In genomic region chrX:48680467-48680866, GRCh38 we compare ENCODE assay signal across 9 cellular contexts. TPM values are rescaled to one million over a fixed set of nuclear protein-coding genes. Genes with fewer than 3 reads are reported as not detected.
A peak's percentile ranks its signal among the peaks of the same experiment; 100 is the strongest.
DNase-seq lines count a peak whose midpoint lies in the region; ATAC-seq and TF ChIP-seq lines count a peak whose summit lies in the region.
"Not testable (repeated sequence)": the region's sequence is repeated elsewhere in the genome, so short reads cannot be mapped to it uniquely, and the experiment has no call there.
"Had no signal": no experiment of that assay in that cellular context is flagged by ENCODE, and none has a peak within 500 bp of the region (broad histone marks: within the 10 kb centered on the region; RNA-seq: fewer than 3 reads in every experiment).

No MANE protein-coding gene starts in this region.

- not testable (repeated sequence) for H3K36me3 ChIP-seq in HEK293 (ENCODE audit: control insufficient read depth in 2 of 2, insufficient read depth in 1 of 2, low read length in 2 of 2)

- in situ Hi-C loops in SK-MEL-5 (cut with HindIII; ENCODE audit: low pct_unique_long_range_greater_than_20kb, low sequenced_read_pairs) = not testable (repeated sequence)

- not testable (repeated sequence) for H3K27ac ChIP-seq in HEK293 (ENCODE audit: extremely low read depth, low read depth, low read length)

- H3K27me3 Mint-ChIP-seq in activated T-cell treated with anti-CD3 and anti-CD28 coated beads, Interleukin-2, amount 50 U/mL, for 72 hours (ENCODE audit: low read depth) = peaks cover 17% of the 10 kb centered on the region
- H3K27me3 Mint-ChIP-seq in brain = not testable (repeated sequence)

- not testable (repeated sequence) for TF ChIP-seq CTCF in HEK293 (tag by site-specific recombination; IDR thresholded peaks at IDR 0.05); NB4 (IDR thresholded peaks at IDR 0.05; ENCODE audit: low read depth, low read length); brain (conservative IDR thresholded peaks at IDR 0.05)

- not testable (repeated sequence) for H3K4me1 ChIP-seq in HEK293 (ENCODE audit: control insufficient read depth, insufficient read depth, low read length)

- peak overlapping the region in 1 of 2 donors; percentile 44 for H3K4me3 Mint-ChIP-seq in activated T-cell treated with anti-CD3 and anti-CD28 coated beads, Interleukin-2, amount 50 U/mL, for 72 hours
- not testable (repeated sequence) for H3K4me3 Mint-ChIP-seq in brain

- CTCF ChIA-PET in HEK293 (lab: Yijun Ruan, JAX) = interaction anchor here (0.6 kb wide), 2 partner anchors 238 to 244 kb away, joined by 3 to 5 read pairs; no protein-coding TSS in a partner anchor

- not testable (repeated sequence) for H3K9me3 ChIP-seq in HEK293 (ENCODE audit: control insufficient read depth, insufficient read depth, low read depth, low read length)

- peaks cover 51% of the 10 kb centered on the region for H3K4me1 Mint-ChIP-seq in activated T-cell treated with anti-CD3 and anti-CD28 coated beads, Interleukin-2, amount 50 U/mL, for 72 hours (ENCODE audit: low read depth)
- peaks cover 24% of the 10 kb centered on the region for H3K4me1 Mint-ChIP-seq in brain

- POLR2A ChIA-PET in HEK293 (lab: Yijun Ruan, JAX) = not testable (repeated sequence)

- TF ChIP-seq POLR2A in NB4 (IDR thresholded peaks at IDR 0.05; ENCODE audit: extremely low read depth, insufficient read length) = not testable (repeated sequence)

- not testable (repeated sequence) for H3K4me3 ChIP-seq in HEK293 (ENCODE audit: low read depth, low read length); NB4 (ENCODE audit: low read depth, low read length)

- H3K9me3 Mint-ChIP-seq in activated T-cell treated with anti-CD3 and anti-CD28 coated beads, Interleukin-2, amount 50 U/mL, for 72 hours = not testable (repeated sequence)
- peaks cover 0 to 14% (median 0%) of the 10 kb centered on the region in 5 experiments for H3K9me3 Mint-ChIP-seq in brain

- not testable (repeated sequence) for ATAC-seq in activated T-cell treated with anti-CD3 and anti-CD28 coated beads, Interleukin-2, amount 50 U/mL, for 72 hours (replicated peaks in 1 of 2)

- DNase-seq in NB4 (ENCODE audit: low read depth) = peak; percentile 48
- DNase-seq in SK-MEL-5 (ENCODE audit: low read depth, low spot score) = peak; percentile 9
- peak; percentile 64 for DNase-seq in activated CD4-positive, alpha-beta T cell treated with anti-CD3 and anti-CD28 coated beads for 48 hours
- peak; percentile 51 to 58 for DNase-seq in activated T-cell treated with anti-CD3 and anti-CD28 coated beads, Interleukin-2, amount 50 U/mL, for 72 hours
- DNase-seq in stimulated activated CD4-positive, alpha-beta T cell treated with anti-CD3 and anti-CD28 coated beads, Interleukin-1b, Interleukin-23, amount 100 ng/mL, for 48 hours = peak; percentile 62

- peak overlapping the region; percentile 92 for H3K27ac Mint-ChIP-seq in activated T-cell treated with anti-CD3 and anti-CD28 coated beads, Interleukin-2, amount 50 U/mL, for 72 hours
- peak overlapping the region in 4 of 5 experiments; percentile 43 to 96 (median 76) for H3K27ac Mint-ChIP-seq in brain

- H3K36me3 Mint-ChIP-seq in activated T-cell treated with anti-CD3 and anti-CD28 coated beads, Interleukin-2, amount 50 U/mL, for 72 hours (ENCODE audit: insufficient read depth in 2 of 2) = peaks cover 5 to 11% of the 10 kb centered on the region in 2 donors
- not testable (repeated sequence) for H3K36me3 Mint-ChIP-seq in brain

TF ChIP-seq in HEK293, 187 proteins besides CTCF, POLR2A, EP300 and RAD21:
- 0 out of 2 replicates have a peak, but pooled peaks have one; percentile 12 for TF ChIP-seq SP7 (tag by site-specific recombination; IDR thresholded peaks at IDR 0.05)

RNA-seq across cellular contexts. Expression of gene WAS, which starts 3.1 kb away (rescaled TPM):
- total RNA-seq in SK-MEL-5 (2014; rRNA removed; shearing (Covaris generic)) = 0.42 TPM in 1 of 2 replicates, not detected in the other
- 0.20 TPM in 1 of 2 replicates, not detected in the other for polyA plus RNA-seq in SK-MEL-5 (2015; cell fraction: cytosol; rRNA removed)
- polyA plus RNA-seq in SK-MEL-5 (2015; cell fraction: nucleus; rRNA removed) = 0.39 and 0.75 TPM in 2 replicates
- total RNA-seq in activated T-cell treated with anti-CD3 and anti-CD28 coated beads, Interleukin-2, amount 50 U/mL, for 72 hours = 10 to 100 TPM; 81.4 to 83.9 TPM
- polyA plus RNA-seq in brain (ENCODE audit: insufficient read depth, low read depth, low replicate concordance) = 2.9 TPM
- total RNA-seq: G401 had no signal
- polyA plus RNA-seq: endothelial cell of umbilical vein had no signal

RNA-seq across cellular contexts. Expression of gene SUV39H1, which starts 16.1 kb away (rescaled TPM):
- total RNA-seq in SK-MEL-5 (2014; rRNA removed; shearing (Covaris generic)) = 6.5 and 6.9 TPM in 2 replicates
- polyA plus RNA-seq in SK-MEL-5 (2015; cell fraction: cytosol; rRNA removed) = 13.8 and 17.9 TPM in 2 replicates
- 21.4 and 34.1 TPM in 2 replicates for polyA plus RNA-seq in SK-MEL-5 (2015; cell fraction: nucleus; rRNA removed)
- total RNA-seq in activated T-cell treated with anti-CD3 and anti-CD28 coated beads, Interleukin-2, amount 50 U/mL, for 72 hours = 10 to 100 TPM; 29.4 to 34.8 TPM
- polyA plus RNA-seq in brain (ENCODE audit: insufficient read depth, low read depth, low replicate concordance) = 10.1 TPM

Comparison
In these comparisons a context has a peak if more than half of its experiments do, and no peak if none do; other contexts are left out.
1. DNase-seq: peak in every context shown above with its lines; median percentile 64 in activated CD4-positive, alpha-beta T cell treated with anti-CD3 and anti-CD28 coated beads for 48 hours; 62 in stimulated activated CD4-positive, alpha-beta T cell treated with anti-CD3 and anti-CD28 coated beads, Interleukin-1b, Interleukin-23, amount 100 ng/mL, for 48 hours; 54 in activated T-cell treated with anti-CD3 and anti-CD28 coated beads, Interleukin-2, amount 50 U/mL, for 72 hours; 48 in NB4; 9 in SK-MEL-5.
2. RNA of gene WAS, which starts 3.1 kb away (total RNA-seq): 81.4 to 83.9 TPM in activated T-cell treated with anti-CD3 and anti-CD28 coated beads, Interleukin-2, amount 50 U/mL, for 72 hours; 0.42 TPM in SK-MEL-5; every median in the first group is over 10 times any median in the second.